Comparison of ENCODE assay signal across 1 cellular context in the genomic region with DNA sequence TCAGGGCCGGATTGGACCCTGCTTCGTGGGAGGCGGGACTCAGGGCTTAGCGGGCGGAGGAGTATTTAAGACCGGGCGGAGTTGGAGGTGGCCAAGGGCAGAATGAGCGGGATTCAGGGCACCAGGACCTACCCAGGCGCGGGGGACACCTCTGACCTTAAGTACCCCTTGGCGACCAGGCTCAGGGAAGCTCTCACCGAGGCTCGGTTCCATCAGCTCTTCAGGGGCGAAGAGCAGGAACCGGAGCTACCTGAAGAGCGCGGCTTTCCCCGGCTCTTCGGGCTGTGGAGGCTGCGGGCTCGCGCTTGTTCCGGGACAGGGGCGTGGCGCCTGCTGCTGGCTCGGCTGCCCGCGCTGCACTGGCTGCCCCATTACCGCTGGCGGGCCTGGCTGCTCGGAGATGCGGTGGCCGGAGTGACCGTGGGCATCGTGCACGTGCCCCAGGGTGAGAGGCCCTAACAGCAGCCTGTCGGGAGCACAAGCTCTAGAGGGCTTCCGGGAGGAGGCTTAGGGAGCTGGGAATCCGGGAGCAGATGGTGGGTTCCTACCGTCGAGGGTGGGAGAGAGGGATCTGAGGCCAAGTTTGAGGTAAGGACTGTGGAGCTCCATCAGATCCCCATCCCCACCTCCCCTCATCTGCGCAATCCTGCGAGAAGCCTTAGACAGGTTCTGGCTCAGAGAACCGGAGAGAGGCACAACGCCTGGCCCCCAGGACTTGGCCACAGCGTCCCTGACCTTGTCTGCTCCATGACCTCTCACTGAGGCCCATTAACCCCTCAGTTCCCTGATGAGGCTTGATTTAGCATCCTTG.
TF ChIP-seq lines count a peak whose summit lies in the region.

No MANE protein-coding gene starts in this region.

TF ChIP-seq in SK-N-SH treated with all-trans-retinoic acid at 6 μM for 48 hours, 23 proteins besides CTCF, POLR2A, EP300 and RAD21 (continued from another document):
- TF ChIP-seq ZNF565 (CRISPR knock-in tag; conservative IDR thresholded peaks at IDR 0.05; ENCODE audit: low read depth) = no peak
- no peak for TF ChIP-seq PPARA (CRISPR knock-in tag; IDR thresholded peaks at IDR 0.05; ENCODE audit: borderline replicate concordance)
- no peak for TF ChIP-seq GLIS3 (CRISPR knock-in tag; IDR thresholded peaks at IDR 0.05)
- no peak for TF ChIP-seq ZNF8 (CRISPR knock-in tag; IDR thresholded peaks at IDR 0.05)
- TF ChIP-seq OSR1 (CRISPR knock-in tag; IDR thresholded peaks at IDR 0.05) = no peak
- no peak for TF ChIP-seq SNAI2 (CRISPR knock-in tag; IDR thresholded peaks at IDR 0.05)
- TF ChIP-seq ISL1 (CRISPR knock-in tag; IDR thresholded peaks at IDR 0.05) = no peak
- no peak for TF ChIP-seq TCF4 (CRISPR knock-in tag; IDR thresholded peaks at IDR 0.05; ENCODE audit: borderline replicate concordance)
- no peak for TF ChIP-seq ARNTL (CRISPR knock-in tag; IDR thresholded peaks at IDR 0.05; ENCODE audit: borderline replicate concordance, low read depth)
- TF ChIP-seq, protein P1, sequence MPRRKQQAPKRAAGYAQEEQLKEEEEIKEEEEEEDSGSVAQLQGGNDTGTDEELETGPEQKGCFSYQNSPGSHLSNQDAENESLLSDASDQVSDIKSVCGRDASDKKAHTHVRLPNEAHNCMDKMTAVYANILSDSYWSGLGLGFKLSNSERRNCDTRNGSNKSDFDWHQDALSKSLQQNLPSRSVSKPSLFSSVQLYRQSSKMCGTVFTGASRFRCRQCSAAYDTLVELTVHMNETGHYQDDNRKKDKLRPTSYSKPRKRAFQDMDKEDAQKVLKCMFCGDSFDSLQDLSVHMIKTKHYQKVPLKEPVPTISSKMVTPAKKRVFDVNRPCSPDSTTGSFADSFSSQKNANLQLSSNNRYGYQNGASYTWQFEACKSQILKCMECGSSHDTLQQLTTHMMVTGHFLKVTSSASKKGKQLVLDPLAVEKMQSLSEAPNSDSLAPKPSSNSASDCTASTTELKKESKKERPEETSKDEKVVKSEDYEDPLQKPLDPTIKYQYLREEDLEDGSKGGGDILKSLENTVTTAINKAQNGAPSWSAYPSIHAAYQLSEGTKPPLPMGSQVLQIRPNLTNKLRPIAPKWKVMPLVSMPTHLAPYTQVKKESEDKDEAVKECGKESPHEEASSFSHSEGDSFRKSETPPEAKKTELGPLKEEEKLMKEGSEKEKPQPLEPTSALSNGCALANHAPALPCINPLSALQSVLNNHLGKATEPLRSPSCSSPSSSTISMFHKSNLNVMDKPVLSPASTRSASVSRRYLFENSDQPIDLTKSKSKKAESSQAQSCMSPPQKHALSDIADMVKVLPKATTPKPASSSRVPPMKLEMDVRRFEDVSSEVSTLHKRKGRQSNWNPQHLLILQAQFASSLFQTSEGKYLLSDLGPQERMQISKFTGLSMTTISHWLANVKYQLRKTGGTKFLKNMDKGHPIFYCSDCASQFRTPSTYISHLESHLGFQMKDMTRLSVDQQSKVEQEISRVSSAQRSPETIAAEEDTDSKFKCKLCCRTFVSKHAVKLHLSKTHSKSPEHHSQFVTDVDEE (CRISPR knock-in tag; IDR thresholded peaks at IDR 0.05) = no peak
- TF ChIP-seq, protein P2, sequence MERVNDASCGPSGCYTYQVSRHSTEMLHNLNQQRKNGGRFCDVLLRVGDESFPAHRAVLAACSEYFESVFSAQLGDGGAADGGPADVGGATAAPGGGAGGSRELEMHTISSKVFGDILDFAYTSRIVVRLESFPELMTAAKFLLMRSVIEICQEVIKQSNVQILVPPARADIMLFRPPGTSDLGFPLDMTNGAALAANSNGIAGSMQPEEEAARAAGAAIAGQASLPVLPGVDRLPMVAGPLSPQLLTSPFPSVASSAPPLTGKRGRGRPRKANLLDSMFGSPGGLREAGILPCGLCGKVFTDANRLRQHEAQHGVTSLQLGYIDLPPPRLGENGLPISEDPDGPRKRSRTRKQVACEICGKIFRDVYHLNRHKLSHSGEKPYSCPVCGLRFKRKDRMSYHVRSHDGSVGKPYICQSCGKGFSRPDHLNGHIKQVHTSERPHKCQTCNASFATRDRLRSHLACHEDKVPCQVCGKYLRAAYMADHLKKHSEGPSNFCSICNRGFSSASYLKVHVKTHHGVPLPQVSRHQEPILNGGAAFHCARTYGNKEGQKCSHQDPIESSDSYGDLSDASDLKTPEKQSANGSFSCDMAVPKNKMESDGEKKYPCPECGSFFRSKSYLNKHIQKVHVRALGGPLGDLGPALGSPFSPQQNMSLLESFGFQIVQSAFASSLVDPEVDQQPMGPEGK (CRISPR knock-in tag; IDR thresholded peaks at IDR 0.05; ENCODE audit: borderline replicate concordance) = no peak
- no peak for TF ChIP-seq CSDC2 (CRISPR knock-in tag; IDR thresholded peaks at IDR 0.05)
- no peak for TF ChIP-seq TOX (CRISPR knock-in tag; IDR thresholded peaks at IDR 0.05; ENCODE audit: borderline replicate concordance)
- no peak for TF ChIP-seq ZFP30 (CRISPR knock-in tag; IDR thresholded peaks at IDR 0.05)
- no peak for TF ChIP-seq ZC3H10 (CRISPR knock-in tag; IDR thresholded peaks at IDR 0.05)
- TF ChIP-seq, protein P3, sequence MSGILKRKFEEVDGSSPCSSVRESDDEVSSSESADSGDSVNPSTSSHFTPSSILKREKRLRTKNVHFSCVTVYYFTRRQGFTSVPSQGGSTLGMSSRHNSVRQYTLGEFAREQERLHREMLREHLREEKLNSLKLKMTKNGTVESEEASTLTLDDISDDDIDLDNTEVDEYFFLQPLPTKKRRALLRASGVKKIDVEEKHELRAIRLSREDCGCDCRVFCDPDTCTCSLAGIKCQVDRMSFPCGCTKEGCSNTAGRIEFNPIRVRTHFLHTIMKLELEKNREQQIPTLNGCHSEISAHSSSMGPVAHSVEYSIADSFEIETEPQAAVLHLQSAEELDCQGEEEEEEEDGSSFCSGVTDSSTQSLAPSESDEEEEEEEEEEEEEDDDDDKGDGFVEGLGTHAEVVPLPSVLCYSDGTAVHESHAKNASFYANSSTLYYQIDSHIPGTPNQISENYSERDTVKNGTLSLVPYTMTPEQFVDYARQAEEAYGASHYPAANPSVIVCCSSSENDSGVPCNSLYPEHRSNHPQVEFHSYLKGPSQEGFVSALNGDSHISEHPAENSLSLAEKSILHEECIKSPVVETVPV (CRISPR knock-in tag; IDR thresholded peaks at IDR 0.05) = no peak
